Comparison of ENCODE assay signal across 9 cellular contexts in genomic region chr14:78164226-78164853, GRCh38. TPM values are rescaled to one million over a fixed set of nuclear protein-coding genes. Genes with fewer than 3 reads are reported as not detected.
DNase-seq lines count a peak whose midpoint lies in the region; ATAC-seq, FAIRE-seq and TF ChIP-seq lines count a peak whose summit lies in the region.
"Had no signal": no experiment of that assay in that cellular context is flagged by ENCODE, and none has a peak within 500 bp of the region (broad histone marks: within the 10 kb centered on the region; RNA-seq: fewer than 3 reads in every experiment).

No MANE protein-coding gene starts in this region.

- dilution Hi-C loops in keratinocyte (cut with MboI; ENCODE audit: extremely low pct_ligation_motif_present, low sequenced_read_pairs) = no loop called here

- H3K27me3 ChIP-seq in RWPE2 (ENCODE audit: insufficient read depth, poor library complexity, severe bottlenecking) (peaks cover 19% of the 10 kb centered on the region), keratinocyte (ENCODE audit: control insufficient read depth, extremely low read depth, insufficient read depth, low read length) (no peaks in the 10 kb centered on the region)

- TF ChIP-seq CTCF in RWPE2 (IDR thresholded peaks at IDR 0.05; ENCODE audit: poor library complexity, severe bottlenecking) (peak; percentile 74), keratinocyte (optimal IDR thresholded peaks at IDR 0.05 in 1 of 3, IDR thresholded peaks at IDR 0.05 in 1 of 3, conservative IDR thresholded peaks at IDR 0.05 in 1 of 3; ENCODE audit: extremely low read depth in 1 of 3, insufficient read depth in 2 of 3, low read length in 3 of 3) (peak; percentile 88 to 98 (median 95))

- H3K9me1 ChIP-seq in keratinocyte (ENCODE audit: control insufficient read depth, extremely low read depth, insufficient read depth, low read length) = no peaks in the 10 kb centered on the region

- no peak overlapping the region for H2AFZ ChIP-seq in keratinocyte (ENCODE audit: control insufficient read depth, low read length)

- no peaks in the 10 kb centered on the region for H3K9me3 ChIP-seq in RWPE2 (ENCODE audit: severe bottlenecking)
- no peaks in the 10 kb centered on the region for H3K9me3 ChIP-seq in keratinocyte (ENCODE audit: control insufficient read depth, low read depth, low read length)

- peak; percentile 16 to 19 for DNase-seq in NOMO-1 (lab: John Stamatoyannopoulos, UW; ENCODE audit: unreplicated experiment in 2 of 2)
- no peak for DNase-seq in NOMO-1 treated with dmso at 0.1 percent for 144 hours (lab: John Stamatoyannopoulos, UW; ENCODE audit: unreplicated experiment)
- DNase-seq in HTR-8/SVneo (ENCODE audit: insufficient read length, low spot score) = peak; percentile 21
- no peak for DNase-seq in RWPE2 (ENCODE audit: low spot score)
- DNase-seq in keratinocyte (ENCODE audit: low read depth, low spot score) = no peak
- no peak for DNase-seq in pons (ENCODE audit: low spot score)
- DNase-seq in H4 (ENCODE audit: low spot score) = no peak
- DNase-seq in stimulated activated CD4-positive, alpha-beta T cell treated with anti-CD3 and anti-CD28 coated beads, Interleukin-4, amount 100 ng/mL, for 1 hour = no peak
- DNase-seq: activated B cell treated with CpG ODN at 0.5 μM for 24 hours had no signal

- H3K36me3 ChIP-seq in RWPE2 (ENCODE audit: low read depth) = no peaks in the 10 kb centered on the region
- H3K36me3 ChIP-seq in keratinocyte (ENCODE audit: control insufficient read depth in 2 of 2, extremely low read depth in 1 of 2, insufficient read depth in 2 of 2, low read length in 2 of 2) = no peaks in the 10 kb centered on the region

- H3K4me1 ChIP-seq in RWPE2 (ENCODE audit: insufficient read depth, poor library complexity, severe bottlenecking) (no peaks in the 10 kb centered on the region), keratinocyte (ENCODE audit: control insufficient read depth, extremely low read depth, insufficient read depth, low read length) (no peaks in the 10 kb centered on the region)

- no peak for FAIRE-seq in HTR-8/SVneo (lab: Jason Lieb, UNC)
- FAIRE-seq in keratinocyte (lab: Jason Lieb, UNC) = peak; percentile 9

- H3K4me3 ChIP-seq in RWPE2 (ENCODE audit: severe bottlenecking) (no peak overlapping the region), keratinocyte (ENCODE audit: control insufficient read depth in 2 of 3, extremely low read depth in 1 of 3, insufficient read depth in 2 of 3, low read depth in 1 of 3, low read length in 3 of 3) (no peak overlapping the region)

- no peak overlapping the region for H3K27ac ChIP-seq in RWPE2 (ENCODE audit: poor library complexity, severe bottlenecking)
- H3K27ac ChIP-seq in keratinocyte (ENCODE audit: control insufficient read depth, insufficient read depth, low read length) = no peak overlapping the region

- H3K4me2 ChIP-seq in keratinocyte (ENCODE audit: control insufficient read depth, extremely low read depth, insufficient read depth, low read depth, low read length) = no peak overlapping the region

- H4K20me1 ChIP-seq in keratinocyte (ENCODE audit: control insufficient read depth, extremely low read depth, insufficient read depth, low read length) = no peaks in the 10 kb centered on the region

- H3K9ac ChIP-seq in keratinocyte (ENCODE audit: control insufficient read depth, extremely low read depth, insufficient read depth, low read length) = no peak overlapping the region

- no peaks in the 10 kb centered on the region for H3K79me2 ChIP-seq in keratinocyte (ENCODE audit: control insufficient read depth, insufficient read depth, low read length)

- ATAC-seq in RWPE2 (ENCODE audit: low read depth) = peak; percentile 76

RNA-seq across cellular contexts. Expression of gene NRXN3, which starts 5.8 kb away (rescaled TPM):
- polyA plus RNA-seq in keratinocyte = 0.41 to 1.6 TPM (median 0.89 TPM) in 3 replicates
- 0.19 TPM for polyA plus RNA-seq in keratinocyte (2011; ENCODE audit: low read depth)
- polyA plus RNA-seq in keratinocyte (2011; cell fraction: cytosol; rRNA removed) = 0.23 and 0.47 TPM in 2 replicates
- 1.4 and 2.0 TPM in 2 replicates for polyA plus RNA-seq in keratinocyte (2011; cell fraction: nucleus; rRNA removed)
- polyA plus RNA-seq in keratinocyte (2012; ENCODE audit: low replicate concordance) = 0.17 and 0.85 TPM in 2 replicates
- polyA minus RNA-seq in keratinocyte = 0.82 to 2.3 TPM (median 2.2 TPM) in 3 replicates
- polyA minus RNA-seq in keratinocyte (2011; cell fraction: cytosol; rRNA and poly(A)+ RNA removed) = not detected
- polyA minus RNA-seq in keratinocyte (2011; cell fraction: nucleus; rRNA and poly(A)+ RNA removed) = 2.0 and 2.7 TPM in 2 replicates
- 0.37 and 0.39 TPM in 2 replicates for total RNA-seq in H4 (2014; rRNA removed; shearing (Covaris generic))
- total RNA-seq: activated B cell treated with CpG ODN at 0.5 μM for 24 hours had no signal

Comparison
In these comparisons a context has a peak if more than half of its experiments do, and no peak if none do; other contexts are left out.
1. DNase-seq: peak in NOMO-1 (2 of 2) and HTR-8/SVneo (single experiment); none in NOMO-1 treated with dmso at 0.1 percent for 144 hours (single experiment), RWPE2 (single experiment), keratinocyte (single experiment), pons (single experiment), H4 (single experiment) and stimulated activated CD4-positive, alpha-beta T cell treated with anti-CD3 and anti-CD28 coated beads, Interleukin-4, amount 100 ng/mL, for 1 hour (single experiment).